In the genomic region with DNA sequence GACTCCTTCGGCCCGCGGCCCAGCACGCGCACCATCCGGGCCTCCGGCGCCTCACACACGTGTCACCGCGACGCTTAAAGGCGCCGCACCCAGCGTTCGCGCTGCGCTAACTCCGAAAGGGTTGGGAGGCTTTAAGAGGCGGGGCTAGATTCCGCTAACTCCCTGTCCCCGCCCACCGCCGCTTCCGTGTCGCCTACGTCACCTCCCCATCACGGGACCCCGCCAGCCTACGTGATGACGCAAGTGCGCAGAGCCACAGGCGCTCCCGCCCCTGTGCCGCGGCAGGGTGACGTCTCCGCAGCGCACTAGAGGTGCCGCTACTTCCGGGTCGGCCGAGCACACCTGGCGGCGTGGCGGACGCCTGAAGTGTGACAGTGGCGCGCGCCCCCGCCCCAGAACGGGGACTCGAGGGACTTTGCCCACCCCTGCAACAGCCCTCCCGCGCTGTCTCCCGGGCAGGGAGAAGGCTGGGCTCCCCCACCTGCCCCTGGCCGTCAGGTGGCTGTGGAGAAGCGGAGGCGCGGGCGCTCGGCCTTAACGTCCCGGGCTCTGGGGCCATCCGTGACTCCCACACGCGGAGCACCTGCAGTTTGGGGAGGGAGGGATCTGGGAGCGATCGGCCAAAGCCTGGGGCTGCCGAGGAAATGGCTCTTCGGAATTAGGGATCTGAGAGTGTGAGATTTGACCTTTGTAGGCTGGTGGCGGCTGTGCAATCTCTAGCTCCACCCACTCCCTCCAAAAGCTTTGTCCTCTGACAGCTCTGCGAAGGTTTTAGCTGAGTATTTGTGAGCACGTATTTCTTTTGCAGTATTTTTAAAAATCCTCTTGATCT, we compare ENCODE assay signal across 8 cellular contexts. TPM values are rescaled to one million over a fixed set of nuclear protein-coding genes. Genes with fewer than 3 reads are reported as not detected.
A peak's percentile ranks its signal among the peaks of the same experiment; 100 is the strongest.
DNase-seq lines count a peak whose midpoint lies in the region; ATAC-seq and TF ChIP-seq lines count a peak whose summit lies in the region.

A gene (minus strand): TSS at position 35 of the 832 bp plus-strand sequence. CDS start 4,451 bp downstream, outside the sequence.

- ATAC-seq in CD8-positive, alpha-beta T cell, result peak; percentile 84
- peak; percentile 86 for ATAC-seq in GM19467 (IDR thresholded peaks at IDR 0.05; ENCODE audit: unreplicated experiment)
- ATAC-seq in lung (ENCODE audit: insufficient read depth, low FRiP score), result peak; percentile 96

- peaks cover 17% of the 10 kb centered on the region for H3K36me3 ChIP-seq in CD8-positive, alpha-beta T cell (ENCODE audit: insufficient read depth, low read length)
- H3K36me3 ChIP-seq in lung (ENCODE audit: control insufficient read depth in 2 of 2, insufficient read depth in 2 of 2, low read length in 2 of 2), result peaks cover 7 to 12% of the 10 kb centered on the region in 2 donors

- CTCF ChIA-PET in CD8-positive, alpha-beta T cell (lab: Charles Lee), result interaction anchor here (1.5 to 3.8 kb wide), 2 partner anchors 25 to 132 kb away, joined by 3 to 12 read pairs; no protein-coding TSS in a partner anchor

- H3K27ac ChIP-seq in CD8-positive, alpha-beta T cell (ENCODE audit: low read depth, low read length), result peak within 1 kb of the TSS; percentile 98
- peak within 1 kb of the TSS; percentile 86 to 97 for H3K27ac ChIP-seq in lung (ENCODE audit: low read depth in 1 of 2, low read length in 1 of 2)

- POLR2A ChIA-PET in CD8-positive, alpha-beta T cell (lab: Charles Lee), result interaction anchor here (1.0 to 2.0 kb wide), 5 partner anchors 20 to 61 kb away, joined by 3 to 9 read pairs (median 4); no protein-coding TSS in a partner anchor

- DNase-seq in CD8-positive, alpha-beta T cell, result peak; percentile 99 to 100 (median 100)
- DNase-seq in HS-27A (ENCODE audit: low read depth) (peak; percentile 83), NK-92 (lab: John Stamatoyannopoulos, UW; ENCODE audit: unreplicated experiment) (peak; percentile 94), lung (ENCODE audit: low spot score) (peak; percentile 99)
- peak; percentile 100 for DNase-seq in activated CD8-positive, alpha-beta memory T cell treated with anti-CD3 and anti-CD28 coated beads for 1 hour (ENCODE audit: extremely low read depth in 1 of 2, low read depth in 1 of 2)
- DNase-seq in effector CD4-positive, alpha-beta T cell, result peak; percentile 100
- peak; percentile 99 to 100 (median 100) for DNase-seq in stimulated activated CD4-positive, alpha-beta T cell treated with anti-CD3 and anti-CD28 coated beads, TNF-alpha, amount 100 ng/mL, for 4 hours (ENCODE audit: low read depth in 3 of 3)

- peaks cover 32% of the 10 kb centered on the region for H3K4me1 ChIP-seq in CD8-positive, alpha-beta T cell (ENCODE audit: insufficient read depth, low read length)
- peaks cover 0 to 8% of the 10 kb centered on the region in 2 donors for H3K4me1 ChIP-seq in lung (ENCODE audit: control insufficient read depth in 2 of 2, insufficient read depth in 2 of 2, low read length in 2 of 2)

- peak within 1 kb of the TSS; percentile 99 for H3K4me3 Mint-ChIP-seq in CD8-positive, alpha-beta T cell

- H3K27me3 Mint-ChIP-seq in CD8-positive, alpha-beta T cell (ENCODE audit: low read depth), result no peaks in the 10 kb centered on the region

- H3K9me3 Mint-ChIP-seq in CD8-positive, alpha-beta T cell, result no peaks in the 10 kb centered on the region

- no peaks in the 10 kb centered on the region for H3K27me3 ChIP-seq in CD8-positive, alpha-beta T cell (ENCODE audit: insufficient read depth, low read length)
- H3K27me3 ChIP-seq in lung (ENCODE audit: control insufficient read depth, insufficient read depth), result no peaks in the 10 kb centered on the region

- intact Hi-C loops in CD8-positive, alpha-beta T cell (cut with DNase I, micrococcal nuclease), result loop anchor here (1.0 to 10.0 kb wide), 9 partner anchors 22 to 954 kb away; a partner anchor contains a TSS

- peaks cover 35% of the 10 kb centered on the region for H3K36me3 Mint-ChIP-seq in CD8-positive, alpha-beta T cell

- H3K4me1 Mint-ChIP-seq in CD8-positive, alpha-beta T cell (ENCODE audit: low read depth), result peaks cover 49% of the 10 kb centered on the region

- H3K4me3 ChIP-seq in CD8-positive, alpha-beta T cell (ENCODE audit: low read depth, low read length), result peak within 1 kb of the TSS; percentile 86
- H3K4me3 ChIP-seq in lung, result peak within 1 kb of the TSS; percentile 81

- TF ChIP-seq CTCF in CD8-positive, alpha-beta T cell (IDR thresholded peaks at IDR 0.05), result no peak
- peak; percentile 2 for TF ChIP-seq CTCF in lung (IDR thresholded peaks at IDR 0.05; ENCODE audit: control extremely low read depth, extremely low read depth)

- 0 to 1% methylated on average over 72 to 74 of the region's 74 CpGs for WGBS in lung, 2 donors

- peak within 1 kb of the TSS; percentile 97 for H3K27ac Mint-ChIP-seq in CD8-positive, alpha-beta T cell

- H3K9me3 ChIP-seq in CD8-positive, alpha-beta T cell (ENCODE audit: low read length), result no peaks in the 10 kb centered on the region
- H3K9me3 ChIP-seq in lung (ENCODE audit: control insufficient read depth in 2 of 2, insufficient read depth in 1 of 2, low read length in 1 of 2), result no peaks in the 10 kb centered on the region

RNA-seq across cellular contexts. Expression of the gene that starts here (rescaled TPM):
- total RNA-seq in CD8-positive, alpha-beta T cell, result 100 to 1,000 TPM; 755 to 805 TPM
- total RNA-seq in lung, result 10 to 100 TPM; 56.4 to 61.5 TPM
- 10 to 100 TPM; 22.2 to 33.3 TPM for polyA plus RNA-seq in lung

Comparison
In these comparisons a context has a peak if more than half of its experiments do, and no peak if none do; other contexts are left out.
1. Peak in every context shown above with its lines: DNase-seq, ATAC-seq, H3K4me3 ChIP-seq and H3K27ac ChIP-seq.
2. RNA of the gene that starts here (total RNA-seq): 755 to 805 TPM in CD8-positive, alpha-beta T cell; 56.4 to 61.5 TPM in lung; every median in the first group is over 10 times any median in the second.